ENCODE assay signal across 1 cellular context in genomic region chr21:33236013-33236686, GRCh38.
A peak's percentile ranks its signal among the peaks of the same experiment; 100 is the strongest.
TF ChIP-seq lines count a peak whose summit lies in the region.

No MANE protein-coding gene starts in this region.

TF ChIP-seq in GM12878, 131 proteins besides CTCF, POLR2A, EP300 and RAD21:
- 0 out of 2 replicates have a peak, but pooled peaks have one; percentile 16 for TF ChIP-seq LARP7 (IDR thresholded peaks at IDR 0.05)
- TF ChIP-seq BACH1 (IDR thresholded peaks at IDR 0.05; ENCODE audit: borderline replicate concordance), result 0 out of 2 replicates have a peak, but pooled peaks have one; percentile 12
- 0 out of 2 replicates have a peak, but pooled peaks have one; percentile 17 for TF ChIP-seq IKZF1 (conservative IDR thresholded peaks at IDR 0.05)
- no peak for TF ChIP-seq DPF2 (IDR thresholded peaks at IDR 0.05)
